In genomic region chr12:109052415-109053323, GRCh38 we compare ENCODE assay signal across 1 cellular context.
TF ChIP-seq lines count a peak whose summit lies in the region.

USP30 (plus strand) TSS chr12:109052576; CDS start chr12:109052679, 103 bp downstream.

TF ChIP-seq in HepG2, 621 proteins besides CTCF, POLR2A, EP300 and RAD21 (continued from another document and continues in another):
- peak; percentile 82; the same call in 1 of the 2 replicates for TF ChIP-seq ZNF281 (CRISPR knock-in tag; IDR thresholded peaks at IDR 0.05; ENCODE audit: borderline replicate concordance)
- TF ChIP-seq NBN (conservative IDR thresholded peaks at IDR 0.05): no peak
- TF ChIP-seq ZNF12 (CRISPR knock-in tag; IDR thresholded peaks at IDR 0.05): peak; percentile 79; the same call in 1 of the 2 replicates
- TF ChIP-seq ZNF784 (CRISPR knock-in tag; IDR thresholded peaks at IDR 0.05; ENCODE audit: borderline replicate concordance): peak; percentile 55; the same call in 1 of the 2 replicates
- peak; percentile 90 for TF ChIP-seq TARDBP (CRISPR knock-in tag; IDR thresholded peaks at IDR 0.05)
- TF ChIP-seq PRDM4 (CRISPR knock-in tag; IDR thresholded peaks at IDR 0.05; ENCODE audit: borderline replicate concordance): no peak
- 0 out of 2 replicates have a peak, but pooled peaks have one; percentile 25 for TF ChIP-seq ZSCAN12 (CRISPR knock-in tag; IDR thresholded peaks at IDR 0.05)
- peak; percentile 97 for TF ChIP-seq KMT2B (CRISPR knock-in tag; IDR thresholded peaks at IDR 0.05)
- no peak for TF ChIP-seq ZNF530 (CRISPR knock-in tag; IDR thresholded peaks at IDR 0.05; ENCODE audit: low read depth)
- no peak for TF ChIP-seq ZNF275 (CRISPR knock-in tag; IDR thresholded peaks at IDR 0.05; ENCODE audit: borderline replicate concordance)
- TF ChIP-seq KDM5B (CRISPR knock-in tag; IDR thresholded peaks at IDR 0.05; ENCODE audit: borderline replicate concordance): peak; percentile 74; the same call in 1 of the 2 replicates
- TF ChIP-seq HDAC6 (IDR thresholded peaks at IDR 0.05; ENCODE audit: low read depth, low read length): no peak
- 0 out of 2 replicates have a peak, but pooled peaks have one; percentile 41 for TF ChIP-seq PRDM10 (CRISPR knock-in tag; IDR thresholded peaks at IDR 0.05; ENCODE audit: low read depth)
- peak; percentile 95 for TF ChIP-seq HOXA5 (CRISPR knock-in tag; IDR thresholded peaks at IDR 0.05)
- TF ChIP-seq ADNP (CRISPR knock-in tag; IDR thresholded peaks at IDR 0.05): no peak
- TF ChIP-seq TRAFD1 (CRISPR knock-in tag; IDR thresholded peaks at IDR 0.05; ENCODE audit: borderline replicate concordance): no peak
- peak; percentile 71 for TF ChIP-seq ZNF362 (CRISPR knock-in tag; IDR thresholded peaks at IDR 0.05; ENCODE audit: borderline replicate concordance)
- no peak for TF ChIP-seq NFIB (CRISPR knock-in tag; IDR thresholded peaks at IDR 0.05; ENCODE audit: borderline replicate concordance)
- no peak for TF ChIP-seq ZNF256 (CRISPR knock-in tag; conservative IDR thresholded peaks at IDR 0.05)
- peak; percentile 99 for TF ChIP-seq CBX5 (CRISPR knock-in tag; IDR thresholded peaks at IDR 0.05; ENCODE audit: borderline replicate concordance)
- TF ChIP-seq GATA4 (IDR thresholded peaks at IDR 0.05; ENCODE audit: borderline replicate concordance, low read depth): no peak
- TF ChIP-seq ZNF331 (CRISPR knock-in tag; IDR thresholded peaks at IDR 0.05): peak; percentile 92
- TF ChIP-seq SRSF9 (IDR thresholded peaks at IDR 0.05; ENCODE audit: borderline replicate concordance, insufficient read depth, low read depth, low read length, poor library complexity, severe bottlenecking): no peak
- TF ChIP-seq GTF2F1 (IDR thresholded peaks at IDR 0.05; ENCODE audit: low read length): 0 out of 2 replicates have a peak, but pooled peaks have one; percentile 60
- 0 out of 2 replicates have a peak, but pooled peaks have one; percentile 47 for TF ChIP-seq ZBTB4 (CRISPR knock-in tag; IDR thresholded peaks at IDR 0.05; ENCODE audit: borderline replicate concordance)
- peak; percentile 92 for TF ChIP-seq ZNF350 (CRISPR knock-in tag; IDR thresholded peaks at IDR 0.05; ENCODE audit: borderline replicate concordance, low read depth)
- peak; percentile 70; the same call in 1 of the 2 replicates for TF ChIP-seq ZNF878 (CRISPR knock-in tag; IDR thresholded peaks at IDR 0.05)
- no peak for TF ChIP-seq SNAI1 (CRISPR knock-in tag; IDR thresholded peaks at IDR 0.05; ENCODE audit: borderline replicate concordance)
- no peak for TF ChIP-seq RORA (CRISPR knock-in tag; IDR thresholded peaks at IDR 0.05)
- TF ChIP-seq LRRFIP1 (CRISPR knock-in tag; conservative IDR thresholded peaks at IDR 0.05): no peak
- peak; percentile 75 for TF ChIP-seq GATAD2A (CRISPR knock-in tag; IDR thresholded peaks at IDR 0.05)
- TF ChIP-seq HNF1B (CRISPR knock-in tag; IDR thresholded peaks at IDR 0.05): peak; percentile 84
- no peak for TF ChIP-seq TOE1 (CRISPR knock-in tag; IDR thresholded peaks at IDR 0.05)
- peak; percentile 90; the same call in 1 of the 2 replicates for TF ChIP-seq NFKB2 (CRISPR knock-in tag; IDR thresholded peaks at IDR 0.05; ENCODE audit: borderline replicate concordance)
